In genomic region chr15:69542028-69542427, GRCh38 we compare ENCODE assay signal across 23 cellular contexts.
"Had no signal": no experiment of that assay in that cellular context is flagged by ENCODE, and none has a peak within 500 bp of the region (broad histone marks: within the 10 kb centered on the region; RNA-seq: fewer than 3 reads in every experiment).

No MANE protein-coding gene starts in this region.

- H3K4me3 ChIP-seq: pancreas, psoas muscle, right lobe of liver, sigmoid colon, stomach, suprapubic skin, testis, tibial artery, upper lobe of left lung, uterus had no signal

- ATAC-seq: naive thymus-derived CD8-positive, alpha-beta T cell; natural killer cell treated with Interleukin-12 subunit alpha and Interleukin-12 subunit beta and Interleukin-15 and Interleukin-18, amount 100 ng/mL, for 72 hours; pancreas; psoas muscle; right cardiac atrium; right lobe of liver; stimulated activated effector memory CD8-positive, alpha-beta T cell treated with anti-CD3 and anti-CD28 coated beads, Interleukin-12 subunit alpha, Interleukin-12 subunit beta, amount 100 ng/mL, for 72 hours; stimulated activated naive B cell treated with anti-CD40 and anti-IgM and Interleukin-4, amounts not matched to agents 10 μg/mL and 1 μg/mL and 100 μg/mL, for 72 hours had no signal

- DNase-seq: naive B cell; naive thymus-derived CD8-positive, alpha-beta T cell; nephron progenitor cell; pancreas; psoas muscle; right cardiac atrium; right lobe of liver; sigmoid colon; small intestine; stimulated activated CD4-positive, alpha-beta T cell treated with anti-CD3 and anti-CD28 coated beads, Interleukin-15, amount 100 ng/mL, for 24 hours; stimulated activated CD4-positive, alpha-beta T cell treated with anti-CD3 and anti-CD28 coated beads, Interleukin-2, amount 100 ng/mL, for 24 hours; stimulated activated CD4-positive, alpha-beta T cell treated with anti-CD3 and anti-CD28 coated beads, Interleukin-2, amount 100 ng/mL, for 48 hours; stimulated activated CD4-positive, alpha-beta T cell treated with anti-CD3 and anti-CD28 coated beads, Interleukin-4, amount 100 ng/mL, for 24 hours; stimulated activated naive B cell treated with anti-CD40 and anti-IgM and Interleukin-4, amounts not matched to agents 10 μg/mL and 1 μg/mL and 100 μg/mL, for 72 hours; stimulated activated naive CD4-positive, alpha-beta T cell treated with Interleukin-2 at 50 U/mL for 16 hours; stomach; testis; tibial artery; upper lobe of left lung; uterus had no signal

- FAIRE-seq: pancreas, small intestine had no signal

- H3K27ac ChIP-seq: pancreas, right lobe of liver, sigmoid colon, stomach, suprapubic skin, testis, tibial artery, upper lobe of left lung, uterus had no signal

- H3K27me3 ChIP-seq: pancreas, right lobe of liver, sigmoid colon, stomach, suprapubic skin, testis, tibial artery, upper lobe of left lung, uterus had no signal

- H3K36me3 ChIP-seq: pancreas, right lobe of liver, sigmoid colon, stomach, suprapubic skin, tibial artery, upper lobe of left lung, uterus had no signal

- H3K9me3 ChIP-seq: pancreas, psoas muscle, right lobe of liver, sigmoid colon, stomach, suprapubic skin, testis, tibial artery, upper lobe of left lung, uterus had no signal

- H3K4me1 ChIP-seq: pancreas, sigmoid colon, stomach, suprapubic skin, tibial artery, upper lobe of left lung, uterus had no signal
